In the genomic region with DNA sequence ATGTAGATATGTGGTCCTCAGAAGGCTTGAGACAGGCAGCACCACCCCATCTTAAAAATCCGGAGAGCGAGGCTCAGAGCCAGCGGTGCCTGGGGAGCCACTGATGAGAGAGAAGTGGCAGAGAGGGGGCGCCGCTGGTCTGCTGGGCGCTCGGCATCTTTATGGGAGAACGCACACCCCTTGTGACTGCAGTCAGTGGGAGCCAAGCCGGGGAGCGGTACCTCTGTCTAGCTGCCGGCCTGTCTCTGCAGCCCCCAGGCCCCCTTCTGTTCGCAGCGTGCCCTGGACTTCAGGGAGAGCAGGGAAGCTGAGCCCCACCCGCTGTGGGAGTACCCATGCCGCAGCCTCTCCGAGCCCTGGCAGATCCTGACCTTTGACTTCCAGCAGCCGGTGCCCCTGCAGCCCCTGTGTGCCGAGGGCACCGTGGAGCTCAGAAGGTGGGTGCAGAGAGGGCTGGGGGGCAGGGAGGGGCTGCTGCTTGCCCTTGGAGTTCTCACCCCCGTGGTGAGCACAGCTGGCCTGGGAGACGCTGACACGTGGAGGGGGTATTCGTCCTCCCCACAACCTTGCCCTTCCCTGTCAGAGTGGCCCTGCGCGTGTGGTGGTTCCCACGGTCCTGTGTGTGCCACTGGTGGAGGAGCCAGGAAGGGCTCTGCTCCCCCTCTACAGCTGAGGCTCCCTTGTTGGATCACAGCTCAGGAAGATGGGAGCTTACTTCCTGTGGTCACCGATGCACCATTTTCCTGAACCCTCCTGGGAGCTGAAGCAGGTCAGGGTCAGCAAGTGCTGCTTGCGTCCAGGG, we compare ENCODE assay signal across 10 cellular contexts. TPM values are rescaled to one million over a fixed set of nuclear protein-coding genes. Genes with fewer than 3 reads are reported as not detected.
DNase-seq lines count a peak whose midpoint lies in the region; ATAC-seq, FAIRE-seq and TF ChIP-seq lines count a peak whose summit lies in the region.
"Had no signal": no experiment of that assay in that cellular context is flagged by ENCODE, and none has a peak within 500 bp of the region (broad histone marks: within the 10 kb centered on the region; RNA-seq: fewer than 3 reads in every experiment).

No MANE protein-coding gene starts in this region.

- H3K27me3 ChIP-seq in tibial nerve: no peaks in the 10 kb centered on the region
- H3K27me3 ChIP-seq: heart right ventricle had no signal

- peak overlapping the region; percentile 81 for H3K27ac Mint-ChIP-seq in activated naive CD8-positive, alpha-beta T cell treated with anti-CD3 and anti-CD28 coated beads, Interleukin-2, amount 10 ng/mL, durations not matched to agents 7 days and 5 days
- no peak overlapping the region for H3K27ac Mint-ChIP-seq in activated naive CD8-positive, alpha-beta T cell treated with anti-CD3 and anti-CD28 coated beads, Interleukin-2, amount 50 U/mL, for 24 hours
- H3K27ac Mint-ChIP-seq in central memory CD8-positive, alpha-beta T cell (ENCODE audit: low read depth): peak overlapping the region; percentile 78
- peak overlapping the region; percentile 82 for H3K27ac Mint-ChIP-seq in stimulated activated effector memory CD8-positive, alpha-beta T cell treated with anti-CD3 and anti-CD28 coated beads, Interleukin-12 subunit alpha, Interleukin-12 subunit beta, amount 100 ng/mL, for 72 hours

- H3K27me3 Mint-ChIP-seq in activated naive CD8-positive, alpha-beta T cell treated with anti-CD3 and anti-CD28 coated beads, Interleukin-2, amount 10 ng/mL, durations not matched to agents 7 days and 5 days: peaks cover 4% of the 10 kb centered on the region
- no peaks in the 10 kb centered on the region for H3K27me3 Mint-ChIP-seq in activated naive CD8-positive, alpha-beta T cell treated with anti-CD3 and anti-CD28 coated beads, Interleukin-2, amount 50 U/mL, for 24 hours
- no peaks in the 10 kb centered on the region for H3K27me3 Mint-ChIP-seq in central memory CD8-positive, alpha-beta T cell

- 80 to 86% methylated on average over 19 to 23 of the region's 28 CpGs for WGBS in tibial nerve, 2 donors

- peak; percentile 40 for DNase-seq in activated naive CD8-positive, alpha-beta T cell treated with anti-CD3 and anti-CD28 coated beads, Interleukin-2, amount 10 ng/mL, durations not matched to agents 7 days and 5 days
- no peak for DNase-seq in activated naive CD8-positive, alpha-beta T cell treated with anti-CD3 and anti-CD28 coated beads, Interleukin-2, amount 50 U/mL, for 24 hours
- DNase-seq in central memory CD8-positive, alpha-beta T cell (ENCODE audit: low spot score in 2 of 2): no peak
- no peak for DNase-seq in stimulated activated effector memory CD8-positive, alpha-beta T cell treated with anti-CD3 and anti-CD28 coated beads, Interleukin-12 subunit alpha, Interleukin-12 subunit beta, amount 100 ng/mL, for 72 hours (ENCODE audit: low spot score in 2 of 2)
- DNase-seq in tibial nerve (ENCODE audit: low spot score in 2 of 2): no peak
- no peak for DNase-seq in sciatic nerve (ENCODE audit: low spot score)
- no peak for DNase-seq in H54 (ENCODE audit: insufficient read length, low spot score)
- DNase-seq: heart right ventricle, NCI-H524 had no signal

- H3K4me3 ChIP-seq in tibial nerve: no peak overlapping the region

- no peak for FAIRE-seq in H54 (lab: Jason Lieb, UNC)

- peak overlapping the region; percentile 68 for H3K4me3 Mint-ChIP-seq in activated naive CD8-positive, alpha-beta T cell treated with anti-CD3 and anti-CD28 coated beads, Interleukin-2, amount 10 ng/mL, durations not matched to agents 7 days and 5 days
- H3K4me3 Mint-ChIP-seq in activated naive CD8-positive, alpha-beta T cell treated with anti-CD3 and anti-CD28 coated beads, Interleukin-2, amount 50 U/mL, for 24 hours: no peak overlapping the region
- peak overlapping the region; percentile 75 for H3K4me3 Mint-ChIP-seq in central memory CD8-positive, alpha-beta T cell
- peak overlapping the region; percentile 66 for H3K4me3 Mint-ChIP-seq in stimulated activated effector memory CD8-positive, alpha-beta T cell treated with anti-CD3 and anti-CD28 coated beads, Interleukin-12 subunit alpha, Interleukin-12 subunit beta, amount 100 ng/mL, for 72 hours

- TF ChIP-seq CTCF in tibial nerve (IDR thresholded peaks at IDR 0.05): no peak

- ATAC-seq in activated naive CD8-positive, alpha-beta T cell treated with anti-CD3 and anti-CD28 coated beads, Interleukin-2, amount 10 ng/mL, durations not matched to agents 7 days and 5 days (ENCODE audit: low read depth): peak; percentile 1
- no peak for ATAC-seq in activated naive CD8-positive, alpha-beta T cell treated with anti-CD3 and anti-CD28 coated beads, Interleukin-2, amount 50 U/mL, for 24 hours
- ATAC-seq in HG03342 (IDR thresholded peaks at IDR 0.05; ENCODE audit: unreplicated experiment): peak; percentile 12
- no peak for ATAC-seq in central memory CD8-positive, alpha-beta T cell (replicated peaks; ENCODE audit: extremely low read depth, poor library complexity, severe bottlenecking)
- ATAC-seq in stimulated activated effector memory CD8-positive, alpha-beta T cell treated with anti-CD3 and anti-CD28 coated beads, Interleukin-12 subunit alpha, Interleukin-12 subunit beta, amount 100 ng/mL, for 72 hours: peak; percentile 14
- no peak for ATAC-seq in sciatic nerve

- H3K36me3 Mint-ChIP-seq in activated naive CD8-positive, alpha-beta T cell treated with anti-CD3 and anti-CD28 coated beads, Interleukin-2, amount 10 ng/mL, durations not matched to agents 7 days and 5 days: peaks cover 52% of the 10 kb centered on the region
- peaks cover 36% of the 10 kb centered on the region for H3K36me3 Mint-ChIP-seq in activated naive CD8-positive, alpha-beta T cell treated with anti-CD3 and anti-CD28 coated beads, Interleukin-2, amount 50 U/mL, for 24 hours (ENCODE audit: low read depth)
- peaks cover 21% of the 10 kb centered on the region for H3K36me3 Mint-ChIP-seq in central memory CD8-positive, alpha-beta T cell (ENCODE audit: insufficient read depth)
- H3K36me3 Mint-ChIP-seq in stimulated activated effector memory CD8-positive, alpha-beta T cell treated with anti-CD3 and anti-CD28 coated beads, Interleukin-12 subunit alpha, Interleukin-12 subunit beta, amount 100 ng/mL, for 72 hours: peaks cover 52% of the 10 kb centered on the region

- intact Hi-C loops in sciatic nerve (cut with DNase I): no loop called here

- POLR2A ChIA-PET in activated naive CD8-positive, alpha-beta T cell treated with anti-CD3 and anti-CD28 coated beads, Interleukin-2, amount 10 ng/mL, durations not matched to agents 7 days and 5 days (lab: Charles Lee): interaction anchor here (0.6 to 4.1 kb wide), 15 partner anchors 8 to 865 kb away, joined by 3 to 29 read pairs (median 5); a partner anchor contains a TSS

- no peak overlapping the region for H3K27ac ChIP-seq in tibial nerve

- TF ChIP-seq EP300 in tibial nerve (IDR thresholded peaks at IDR 0.05): no peak

- no peaks in the 10 kb centered on the region for H3K9me3 ChIP-seq in tibial nerve
- H3K9me3 ChIP-seq: heart right ventricle had no signal

- no peaks in the 10 kb centered on the region for H3K9me3 Mint-ChIP-seq in activated naive CD8-positive, alpha-beta T cell treated with anti-CD3 and anti-CD28 coated beads, Interleukin-2, amount 10 ng/mL, durations not matched to agents 7 days and 5 days
- no peaks in the 10 kb centered on the region for H3K9me3 Mint-ChIP-seq in activated naive CD8-positive, alpha-beta T cell treated with anti-CD3 and anti-CD28 coated beads, Interleukin-2, amount 50 U/mL, for 24 hours
- H3K9me3 Mint-ChIP-seq in central memory CD8-positive, alpha-beta T cell: no peaks in the 10 kb centered on the region
- no peaks in the 10 kb centered on the region for H3K9me3 Mint-ChIP-seq in stimulated activated effector memory CD8-positive, alpha-beta T cell treated with anti-CD3 and anti-CD28 coated beads, Interleukin-12 subunit alpha, Interleukin-12 subunit beta, amount 100 ng/mL, for 72 hours

- H3K4me1 Mint-ChIP-seq in activated naive CD8-positive, alpha-beta T cell treated with anti-CD3 and anti-CD28 coated beads, Interleukin-2, amount 10 ng/mL, durations not matched to agents 7 days and 5 days: peaks cover 35% of the 10 kb centered on the region
- H3K4me1 Mint-ChIP-seq in activated naive CD8-positive, alpha-beta T cell treated with anti-CD3 and anti-CD28 coated beads, Interleukin-2, amount 50 U/mL, for 24 hours: peaks cover 28% of the 10 kb centered on the region
- H3K4me1 Mint-ChIP-seq in central memory CD8-positive, alpha-beta T cell: peaks cover 39% of the 10 kb centered on the region
- peaks cover 44% of the 10 kb centered on the region for H3K4me1 Mint-ChIP-seq in stimulated activated effector memory CD8-positive, alpha-beta T cell treated with anti-CD3 and anti-CD28 coated beads, Interleukin-12 subunit alpha, Interleukin-12 subunit beta, amount 100 ng/mL, for 72 hours

- TF ChIP-seq POLR2A in tibial nerve (IDR thresholded peaks at IDR 0.05): no peak
- no peak for TF ChIP-seq POLR2A in H54 (IDR thresholded peaks at IDR 0.05; ENCODE audit: low read depth, low read length)

- peaks cover 0 to 100% (median 22%) of the 10 kb centered on the region in 3 donors for H3K36me3 ChIP-seq in tibial nerve

- peaks cover 0 to 10% (median 0%) of the 10 kb centered on the region in 4 donors for H3K4me1 ChIP-seq in tibial nerve

RNA-seq across cellular contexts. Expression of a gene that starts 44.8 kb away (rescaled TPM):
- total RNA-seq in activated naive CD8-positive, alpha-beta T cell treated with anti-CD3 and anti-CD28 coated beads, Interleukin-2, amount 10 ng/mL, durations not matched to agents 7 days and 5 days: 10 to 100 TPM; 85.7 to 87.3 TPM
- total RNA-seq in tibial nerve (10 to 100 TPM; 74.1 to 91.5 (median 78.0) TPM), sciatic nerve (58.9 TPM)

RNA-seq across cellular contexts. Expression of a gene that starts 44.9 kb away (rescaled TPM):
- total RNA-seq in activated naive CD8-positive, alpha-beta T cell treated with anti-CD3 and anti-CD28 coated beads, Interleukin-2, amount 10 ng/mL, durations not matched to agents 7 days and 5 days: 10 to 100 TPM; 38.2 to 44.4 TPM
- total RNA-seq in tibial nerve: 10 to 100 TPM; 13.4 to 19.5 (median 14.2) TPM
- 22.9 TPM for total RNA-seq in sciatic nerve

Comparison
In these comparisons a context has a peak if more than half of its experiments do, and no peak if none do; other contexts are left out.
1. ATAC-seq: peak in activated naive CD8-positive, alpha-beta T cell treated with anti-CD3 and anti-CD28 coated beads, Interleukin-2, amount 10 ng/mL, durations not matched to agents 7 days and 5 days (single experiment), HG03342 (single experiment) and stimulated activated effector memory CD8-positive, alpha-beta T cell treated with anti-CD3 and anti-CD28 coated beads, Interleukin-12 subunit alpha, Interleukin-12 subunit beta, amount 100 ng/mL, for 72 hours (single experiment); none in activated naive CD8-positive, alpha-beta T cell treated with anti-CD3 and anti-CD28 coated beads, Interleukin-2, amount 50 U/mL, for 24 hours (single experiment), central memory CD8-positive, alpha-beta T cell (single experiment) and sciatic nerve (single experiment).